ENCODE assay signal across 2 cellular contexts in the genomic region with DNA sequence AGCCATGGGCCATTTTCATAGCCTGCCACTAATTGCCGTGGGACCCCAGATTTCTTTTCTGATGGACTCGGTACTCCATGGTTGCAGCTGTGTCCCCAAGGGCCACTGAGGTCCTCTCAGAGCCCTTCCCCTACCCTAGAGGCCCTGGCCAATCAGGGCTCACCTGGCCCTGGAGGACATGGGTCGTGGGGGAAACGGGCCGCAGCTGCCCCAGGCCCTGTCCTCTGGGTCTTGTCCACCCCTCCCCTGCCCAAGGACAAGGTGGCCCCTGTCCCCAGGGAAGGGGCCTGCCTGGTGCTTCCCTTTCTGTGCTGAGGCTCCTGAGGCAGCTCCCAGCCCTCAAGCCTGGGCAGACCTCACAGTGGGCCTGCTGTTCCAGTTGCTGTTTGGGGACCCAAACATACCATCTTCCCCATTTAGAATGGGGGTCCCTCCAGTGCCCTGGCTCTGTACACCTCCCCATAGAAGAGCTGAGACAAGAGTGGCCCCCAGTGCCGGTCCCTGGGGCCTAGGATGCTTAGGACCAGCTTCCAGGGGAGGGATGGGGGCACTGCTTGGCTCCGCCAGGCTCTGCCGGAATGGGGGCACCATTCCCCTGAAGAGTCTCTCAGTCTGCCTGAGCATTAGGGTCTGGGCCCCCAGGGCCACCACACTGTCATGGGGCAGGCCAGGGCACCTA.
TF ChIP-seq lines count a peak whose summit lies in the region.

No MANE protein-coding gene starts in this region.

TF ChIP-seq in WTC11, 78 proteins besides CTCF, POLR2A, EP300 and RAD21:
- TF ChIP-seq ELF4 (CRISPR knock-in tag; IDR thresholded peaks at IDR 0.05; ENCODE audit: low read depth) (no peak), PRDM15 (CRISPR knock-in tag; IDR thresholded peaks at IDR 0.05) (no peak), ATF3 (CRISPR knock-in tag; conservative IDR thresholded peaks at IDR 0.05) (no peak), NR2C2 (CRISPR knock-in tag; IDR thresholded peaks at IDR 0.05) (no peak), EMX1 (CRISPR knock-in tag; IDR thresholded peaks at IDR 0.05) (no peak), GRHL2 (CRISPR knock-in tag; IDR thresholded peaks at IDR 0.05; ENCODE audit: insufficient replicate concordance, severe bottlenecking) (no peak), AFF4 (CRISPR knock-in tag; IDR thresholded peaks at IDR 0.05; ENCODE audit: borderline replicate concordance) (no peak), NFATC4 (CRISPR knock-in tag; IDR thresholded peaks at IDR 0.05) (no peak), NFYB (CRISPR knock-in tag; conservative IDR thresholded peaks at IDR 0.05; ENCODE audit: low read depth) (no peak), TEAD4 (CRISPR knock-in tag; IDR thresholded peaks at IDR 0.05) (no peak), ZNF416 (CRISPR knock-in tag; IDR thresholded peaks at IDR 0.05) (no peak)
- TF ChIP-seq, protein P1, sequence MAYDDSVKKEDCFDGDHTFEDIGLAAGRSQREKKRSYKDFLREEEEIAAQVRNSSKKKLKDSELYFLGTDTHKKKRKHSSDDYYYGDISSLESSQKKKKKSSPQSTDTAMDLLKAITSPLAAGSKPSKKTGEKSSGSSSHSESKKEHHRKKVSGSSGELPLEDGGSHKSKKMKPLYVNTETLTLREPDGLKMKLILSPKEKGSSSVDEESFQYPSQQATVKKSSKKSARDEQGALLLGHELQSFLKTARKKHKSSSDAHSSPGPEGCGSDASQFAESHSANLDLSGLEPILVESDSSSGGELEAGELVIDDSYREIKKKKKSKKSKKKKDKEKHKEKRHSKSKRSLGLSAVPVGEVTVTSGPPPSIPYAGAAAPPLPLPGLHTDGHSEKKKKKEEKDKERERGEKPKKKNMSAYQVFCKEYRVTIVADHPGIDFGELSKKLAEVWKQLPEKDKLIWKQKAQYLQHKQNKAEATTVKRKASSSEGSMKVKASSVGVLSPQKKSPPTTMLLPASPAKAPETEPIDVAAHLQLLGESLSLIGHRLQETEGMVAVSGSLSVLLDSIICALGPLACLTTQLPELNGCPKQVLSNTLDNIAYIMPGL (CRISPR knock-in tag; IDR thresholded peaks at IDR 0.05) = no peak
TF ChIP-seq in WTC11: peak in this region for 0.

TF ChIP-seq in HepG2, 621 proteins besides CTCF, POLR2A, EP300 and RAD21:
- TF ChIP-seq SP140L (CRISPR knock-in tag; IDR thresholded peaks at IDR 0.05; ENCODE audit: borderline replicate concordance) = no peak
- TF ChIP-seq, protein P2, sequence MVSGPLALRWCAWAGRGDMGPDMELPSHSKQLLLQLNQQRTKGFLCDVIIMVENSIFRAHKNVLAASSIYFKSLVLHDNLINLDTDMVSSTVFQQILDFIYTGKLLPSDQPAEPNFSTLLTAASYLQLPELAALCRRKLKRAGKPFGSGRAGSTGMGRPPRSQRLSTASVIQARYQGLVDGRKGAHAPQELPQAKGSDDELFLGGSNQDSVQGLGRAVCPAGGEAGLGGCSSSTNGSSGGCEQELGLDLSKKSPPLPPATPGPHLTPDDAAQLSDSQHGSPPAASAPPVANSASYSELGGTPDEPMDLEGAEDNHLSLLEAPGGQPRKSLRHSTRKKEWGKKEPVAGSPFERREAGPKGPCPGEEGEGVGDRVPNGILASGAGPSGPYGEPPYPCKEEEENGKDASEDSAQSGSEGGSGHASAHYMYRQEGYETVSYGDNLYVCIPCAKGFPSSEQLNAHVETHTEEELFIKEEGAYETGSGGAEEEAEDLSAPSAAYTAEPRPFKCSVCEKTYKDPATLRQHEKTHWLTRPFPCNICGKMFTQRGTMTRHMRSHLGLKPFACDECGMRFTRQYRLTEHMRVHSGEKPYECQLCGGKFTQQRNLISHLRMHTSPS (CRISPR knock-in tag; IDR thresholded peaks at IDR 0.05; ENCODE audit: low read depth) = peak; percentile 7; the same call in 1 of the 2 replicates
